32 cellular contexts compared by ENCODE assay signal in genomic region chr10:11501600-11501999, GRCh38.
"Had no signal": no experiment of that assay in that cellular context is flagged by ENCODE, and none has a peak within 500 bp of the region (broad histone marks: within the 10 kb centered on the region; RNA-seq: fewer than 3 reads in every experiment).

No MANE protein-coding gene starts in this region.

- H3K9me3 Mint-ChIP-seq: activated CD4-positive, alpha-beta T cell treated with anti-CD3 and anti-CD28 coated beads, Interleukin-2, amount 10 ng/mL, durations not matched to agents 24 days and 14 days; activated CD8-positive, alpha-beta T cell treated with anti-CD3 and anti-CD28 coated beads for 36 hours; activated T-cell treated with anti-CD3 and anti-CD28 coated beads, Interleukin-2, amount 50 U/mL, for 4 hours; activated T-helper 17 cell treated with anti-CD3 and anti-CD28 coated beads, Interleukin-2, amount 50 U/mL, for 72 hours; effector memory CD8-positive, alpha-beta T cell; T-cell; T-helper 1 cell treated with Interleukin-12 subunit alpha and Interleukin-12 subunit beta and Interleukin-4 antibody, amounts not matched to agents 30 μg/mL and 1 μg/mL, for 36 hours; T-helper 2 cell treated with Interferon-gamma antibody and Interleukin-4, amounts not matched to agents 5 μg/mL and 100 μg/mL, for 36 hours had no signal

- DNase-seq: activated CD4-positive, alpha-beta T cell treated with anti-CD3 and anti-CD28 coated beads for 36 hours; activated CD4-positive, alpha-beta T cell treated with anti-CD3 and anti-CD28 coated beads, Interleukin-2, amount 10 ng/mL, durations not matched to agents 24 days and 14 days; activated CD4-positive, alpha-beta T cell treated with anti-CD3 and anti-CD28 coated beads, Interleukin-2, amount 50 U/mL, for 48 hours; activated CD4-positive, CD25-positive, alpha-beta regulatory T cell; activated CD4-positive, CD25-positive, alpha-beta regulatory T cell treated with anti-CD3 and anti-CD28 coated beads, Interleukin-2, amount 50 U/mL, for 72 hours; activated CD8-positive, alpha-beta memory T cell treated with anti-CD3 and anti-CD28 coated beads for 24 hours; activated CD8-positive, alpha-beta T cell treated with anti-CD3 and anti-CD28 coated beads for 36 hours; activated effector memory CD4-positive, alpha-beta T cell treated with Interleukin-2 at 50 U/mL for 16 hours; activated gamma-delta T cell treated with Interleukin-2 at 50 U/mL for 16 hours; activated naive CD4-positive, alpha-beta T cell treated with anti-CD3 and anti-CD28 coated beads, Interleukin-2, amount 50 U/mL, for 16 hours; activated naive CD4-positive, alpha-beta T cell treated with Interleukin-2 at 50 U/mL for 16 hours; activated T-cell treated with anti-CD3 and anti-CD28 coated beads, Interleukin-2, amount 50 U/mL, for 4 hours; amniotic stem cell; anterior cingulate cortex; body of pancreas; caudate nucleus; cortex of kidney; dermis blood vessel endothelial cell; effector CD4-positive, alpha-beta T cell; effector memory CD8-positive, alpha-beta T cell; foreskin keratinocyte; gastrocnemius medialis; glutamatergic neuron; heart left ventricle; T-cell; T1000; WERI-Rb-1 had no signal

- H3K27ac ChIP-seq: body of pancreas, esophagus muscularis mucosa, foreskin keratinocyte, gastrocnemius medialis, heart left ventricle, WERI-Rb-1 had no signal

- H3K4me1 ChIP-seq: foreskin keratinocyte, gastrocnemius medialis had no signal

- H3K36me3 ChIP-seq: gastrocnemius medialis, WERI-Rb-1 had no signal

- H3K4me3 ChIP-seq: body of pancreas, esophagus muscularis mucosa, gastrocnemius medialis, heart left ventricle had no signal

- H3K9me3 ChIP-seq: body of pancreas, esophagus muscularis mucosa, gastrocnemius medialis, heart left ventricle had no signal

- ATAC-seq: activated CD4-positive, alpha-beta T cell treated with anti-CD3 and anti-CD28 coated beads for 36 hours; activated CD8-positive, alpha-beta T cell treated with anti-CD3 and anti-CD28 coated beads for 36 hours; activated T-cell treated with anti-CD3 and anti-CD28 coated beads, Interleukin-2, amount 50 U/mL, for 4 hours; activated T-helper 17 cell treated with anti-CD3 and anti-CD28 coated beads, Interleukin-2, amount 50 U/mL, for 72 hours; body of pancreas; effector memory CD8-positive, alpha-beta T cell; foreskin keratinocyte; gastrocnemius medialis; heart left ventricle; T-cell had no signal

- H3K27ac Mint-ChIP-seq: activated CD4-positive, alpha-beta T cell treated with anti-CD3 and anti-CD28 coated beads for 36 hours; activated CD4-positive, alpha-beta T cell treated with anti-CD3 and anti-CD28 coated beads, Interleukin-2, amount 10 ng/mL, durations not matched to agents 24 days and 14 days; activated CD8-positive, alpha-beta T cell treated with anti-CD3 and anti-CD28 coated beads for 36 hours; activated naive CD8-positive, alpha-beta T cell; activated T-helper 17 cell treated with anti-CD3 and anti-CD28 coated beads, Interleukin-2, amount 50 U/mL, for 72 hours; effector memory CD8-positive, alpha-beta T cell; T-cell; T-helper 1 cell treated with Interleukin-12 subunit alpha and Interleukin-12 subunit beta and Interleukin-4 antibody, amounts not matched to agents 30 μg/mL and 1 μg/mL, for 36 hours; T-helper 2 cell treated with Interferon-gamma antibody and Interleukin-4, amounts not matched to agents 5 μg/mL and 100 μg/mL, for 36 hours had no signal

- H3K27me3 Mint-ChIP-seq: activated CD4-positive, alpha-beta T cell treated with anti-CD3 and anti-CD28 coated beads for 36 hours; activated CD8-positive, alpha-beta T cell treated with anti-CD3 and anti-CD28 coated beads for 36 hours; activated naive CD8-positive, alpha-beta T cell; activated T-helper 17 cell treated with anti-CD3 and anti-CD28 coated beads, Interleukin-2, amount 50 U/mL, for 72 hours; T-cell had no signal

- H3K4me3 Mint-ChIP-seq: activated CD4-positive, alpha-beta T cell treated with anti-CD3 and anti-CD28 coated beads for 36 hours; activated CD4-positive, alpha-beta T cell treated with anti-CD3 and anti-CD28 coated beads, Interleukin-2, amount 10 ng/mL, durations not matched to agents 24 days and 14 days; activated CD8-positive, alpha-beta T cell treated with anti-CD3 and anti-CD28 coated beads for 36 hours; activated naive CD8-positive, alpha-beta T cell; activated T-cell treated with anti-CD3 and anti-CD28 coated beads, Interleukin-2, amount 50 U/mL, for 4 hours; activated T-helper 17 cell treated with anti-CD3 and anti-CD28 coated beads, Interleukin-2, amount 50 U/mL, for 72 hours; effector memory CD8-positive, alpha-beta T cell; T-cell; T-helper 1 cell treated with Interleukin-12 subunit alpha and Interleukin-12 subunit beta and Interleukin-4 antibody, amounts not matched to agents 30 μg/mL and 1 μg/mL, for 36 hours; T-helper 2 cell treated with Interferon-gamma antibody and Interleukin-4, amounts not matched to agents 5 μg/mL and 100 μg/mL, for 36 hours had no signal

- H3K4me1 Mint-ChIP-seq: T-cell had no signal

- H3K27me3 ChIP-seq: body of pancreas, esophagus muscularis mucosa, foreskin keratinocyte, gastrocnemius medialis, heart left ventricle had no signal
